9 cellular contexts compared by ENCODE assay signal in genomic region chr5:175478008-175478383, GRCh38. TPM values are rescaled to one million over a fixed set of nuclear protein-coding genes. Genes with fewer than 3 reads are reported as not detected.
A peak's percentile ranks its signal among the peaks of the same experiment; 100 is the strongest.
DNase-seq lines count a peak whose midpoint lies in the region; ATAC-seq and TF ChIP-seq lines count a peak whose summit lies in the region.
"Had no signal": no experiment of that assay in that cellular context is flagged by ENCODE, and none has a peak within 500 bp of the region (broad histone marks: within the 10 kb centered on the region; RNA-seq: fewer than 3 reads in every experiment).

No MANE protein-coding gene starts in this region.

- H3K27ac ChIP-seq in SK-N-MC = no peak overlapping the region

- peaks cover 28% of the 10 kb centered on the region for H3K36me3 ChIP-seq in SK-N-MC (ENCODE audit: insufficient read depth, low read length)

- no peak overlapping the region for H3K9ac ChIP-seq in SK-N-MC (ENCODE audit: insufficient read length)

- H3K9me3 ChIP-seq in SK-N-MC (ENCODE audit: low read depth, low read length) = no peaks in the 10 kb centered on the region; the same call in 1 of the 2 replicates

- no peak for TF ChIP-seq CTCF in fibroblast of villous mesenchyme (IDR thresholded peaks at IDR 0.05; ENCODE audit: insufficient read depth, low read depth, low read length)

- DNase-seq in SK-N-MC (ENCODE audit: low read depth, low spot score) = no peak
- DNase-seq in fibroblast of villous mesenchyme (ENCODE audit: low read depth) = peak; percentile 58
- no peak for DNase-seq in skeletal muscle cell (ENCODE audit: low read depth)
- no peak for DNase-seq in T1000 (lab: John Stamatoyannopoulos, UW)
- DNase-seq in NCI-H526 treated with DMSO at 0.1 percent for 48 hours (lab: John Stamatoyannopoulos, UW) = no peak

- ATAC-seq in GM18499 (IDR thresholded peaks at IDR 0.05; ENCODE audit: insufficient read depth, unreplicated experiment) (peak; percentile 9), GM19324 (IDR thresholded peaks at IDR 0.05; ENCODE audit: low FRiP score, unreplicated experiment) (no peak), GM18858 (IDR thresholded peaks at IDR 0.05; ENCODE audit: unreplicated experiment) (no peak)

- H3K4me3 ChIP-seq in SK-N-MC = peak overlapping the region; percentile 97
- peak overlapping the region; percentile 92 for H3K4me3 ChIP-seq in fibroblast of villous mesenchyme (ENCODE audit: low read depth, low read length)
- H3K4me3 ChIP-seq in skeletal muscle cell (ENCODE audit: low read depth, low read length) = peak overlapping the region; percentile 83

RNA-seq across cellular contexts. Expression of gene SFXN1, which starts 0.4 kb away (rescaled TPM):
- 54.4 and 86.8 TPM in 2 replicates for total RNA-seq in fibroblast of villous mesenchyme

RNA-seq across cellular contexts. Expression of gene DRD1, which starts 34.0 kb away (rescaled TPM):
- total RNA-seq in fibroblast of villous mesenchyme = under 0.01 TPM in 2 replicates
- total RNA-seq: HT1080 had no signal
